In genomic region chr9:30628915-30629564, GRCh38 we compare ENCODE assay signal across 26 cellular contexts.
DNase-seq lines count a peak whose midpoint lies in the region; ATAC-seq lines count a peak whose summit lies in the region.
"Had no signal": no experiment of that assay in that cellular context is flagged by ENCODE, and none has a peak within 500 bp of the region (broad histone marks: within the 10 kb centered on the region; RNA-seq: fewer than 3 reads in every experiment).

No MANE protein-coding gene starts in this region.

- no peak overlapping the region for H3K27ac Mint-ChIP-seq in activated CD4-positive, alpha-beta memory T cell treated with anti-CD3 and anti-CD28 coated beads, Interleukin-2, amount 10 ng/mL, durations not matched to agents 7 days and 5 days
- H3K27ac Mint-ChIP-seq: activated CD8-positive, alpha-beta T cell treated with anti-CD3 and anti-CD28 coated beads for 36 hours; activated naive CD4-positive, alpha-beta T cell treated with anti-CD3 and anti-CD28 coated beads, Interleukin-2, amount 50 U/mL, for 72 hours; activated T-helper 2 cell treated with anti-CD3 and anti-CD28 coated beads, Interferon-gamma antibody, Interleukin-2, Interleukin-4, amounts not matched to agents 10 μg/mL and 5 μg/mL and 100 μg/mL, durations not matched to agents 14 hours and 24 hours and 36 hours; memory B cell had no signal

- H3K27me3 Mint-ChIP-seq in activated CD4-positive, alpha-beta memory T cell treated with anti-CD3 and anti-CD28 coated beads, Interleukin-2, amount 10 ng/mL, durations not matched to agents 7 days and 5 days = no peaks in the 10 kb centered on the region
- H3K27me3 Mint-ChIP-seq: activated CD8-positive, alpha-beta T cell treated with anti-CD3 and anti-CD28 coated beads for 36 hours; memory B cell had no signal

- CTCF ChIA-PET in activated CD4-positive, alpha-beta memory T cell treated with anti-CD3 and anti-CD28 coated beads, Interleukin-2, amount 10 ng/mL, durations not matched to agents 7 days and 5 days (lab: Charles Lee) = no interaction called here

- peak; percentile 46 for ATAC-seq in HG03460 (IDR thresholded peaks at IDR 0.05; ENCODE audit: unreplicated experiment)
- ATAC-seq: activated CD8-positive, alpha-beta T cell treated with anti-CD3 and anti-CD28 coated beads for 36 hours; activated naive CD4-positive, alpha-beta T cell treated with anti-CD3 and anti-CD28 coated beads, Interleukin-2, amount 50 U/mL, for 72 hours; psoas muscle had no signal

- POLR2A ChIA-PET in activated CD4-positive, alpha-beta memory T cell treated with anti-CD3 and anti-CD28 coated beads, Interleukin-2, amount 10 ng/mL, durations not matched to agents 7 days and 5 days (lab: Charles Lee) = no interaction called here

- H3K4me3 Mint-ChIP-seq in activated CD4-positive, alpha-beta memory T cell treated with anti-CD3 and anti-CD28 coated beads, Interleukin-2, amount 10 ng/mL, durations not matched to agents 7 days and 5 days = no peak overlapping the region
- H3K4me3 Mint-ChIP-seq: activated CD8-positive, alpha-beta T cell treated with anti-CD3 and anti-CD28 coated beads for 36 hours; memory B cell had no signal

- H3K36me3 Mint-ChIP-seq in activated CD4-positive, alpha-beta memory T cell treated with anti-CD3 and anti-CD28 coated beads, Interleukin-2, amount 10 ng/mL, durations not matched to agents 7 days and 5 days (ENCODE audit: low read depth) = no peaks in the 10 kb centered on the region
- H3K36me3 Mint-ChIP-seq: activated naive CD4-positive, alpha-beta T cell treated with anti-CD3 and anti-CD28 coated beads, Interleukin-2, amount 50 U/mL, for 72 hours; memory B cell had no signal

- H3K9me3 Mint-ChIP-seq in activated CD4-positive, alpha-beta memory T cell treated with anti-CD3 and anti-CD28 coated beads, Interleukin-2, amount 10 ng/mL, durations not matched to agents 7 days and 5 days = no peaks in the 10 kb centered on the region
- H3K9me3 Mint-ChIP-seq: activated CD8-positive, alpha-beta T cell treated with anti-CD3 and anti-CD28 coated beads for 36 hours; activated naive CD4-positive, alpha-beta T cell treated with anti-CD3 and anti-CD28 coated beads, Interleukin-2, amount 50 U/mL, for 72 hours; activated T-helper 2 cell treated with anti-CD3 and anti-CD28 coated beads, Interferon-gamma antibody, Interleukin-2, Interleukin-4, amounts not matched to agents 10 μg/mL and 5 μg/mL and 100 μg/mL, durations not matched to agents 14 hours and 24 hours and 36 hours had no signal

- no peaks in the 10 kb centered on the region for H3K4me1 Mint-ChIP-seq in activated CD4-positive, alpha-beta memory T cell treated with anti-CD3 and anti-CD28 coated beads, Interleukin-2, amount 10 ng/mL, durations not matched to agents 7 days and 5 days
- H3K4me1 Mint-ChIP-seq: memory B cell had no signal

- DNase-seq in DMS53 treated with DMSO at 0.1 percent for 48 hours (lab: John Stamatoyannopoulos, UW; ENCODE audit: unreplicated experiment) (peak; percentile 31), left kidney (ENCODE audit: low read depth, low spot score) (peak; percentile 32), renal cortical epithelial cell (ENCODE audit: low read depth) (peak; percentile 69), NCI-H69 (lab: John Stamatoyannopoulos, UW) (no peak), SHP77 treated with DMSO at 0.1 percent for 48 hours (lab: John Stamatoyannopoulos, UW) (no peak)
- no peak for DNase-seq in activated CD4-positive, alpha-beta memory T cell treated with anti-CD3 and anti-CD28 coated beads, Interleukin-2, amount 10 ng/mL, durations not matched to agents 7 days and 5 days
- DNase-seq: activated CD4-positive, CD25-positive, alpha-beta regulatory T cell treated with anti-CD3 and anti-CD28 coated beads, Interleukin-2, amount 50 U/mL, for 72 hours; activated CD8-positive, alpha-beta T cell treated with anti-CD3 and anti-CD28 coated beads for 36 hours; anterior cingulate cortex; COR-L47; effector CD4-positive, alpha-beta T cell; GOT3; NCI-H1436; NCI-H2081 treated with DMSO at 0.1 percent for 48 hours; NCI-H226; NCI-H82; nucleus accumbens; psoas muscle; RPMI8226; stimulated activated CD4-positive, alpha-beta T cell treated with anti-CD3 and anti-CD28 coated beads, Interleukin-1b, Interleukin-23, amount 100 ng/mL, for 48 hours; stomach; tibial artery had no signal

Comparison
In these comparisons a context has a peak if more than half of its experiments do, and no peak if none do; other contexts are left out.
1. DNase-seq: peak in DMS53 treated with DMSO at 0.1 percent for 48 hours (single experiment), left kidney (single experiment) and renal cortical epithelial cell (single experiment); none in activated CD4-positive, alpha-beta memory T cell treated with anti-CD3 and anti-CD28 coated beads, Interleukin-2, amount 10 ng/mL, durations not matched to agents 7 days and 5 days (single experiment), NCI-H69 (single experiment) and SHP77 treated with DMSO at 0.1 percent for 48 hours (single experiment).